In the genomic region with DNA sequence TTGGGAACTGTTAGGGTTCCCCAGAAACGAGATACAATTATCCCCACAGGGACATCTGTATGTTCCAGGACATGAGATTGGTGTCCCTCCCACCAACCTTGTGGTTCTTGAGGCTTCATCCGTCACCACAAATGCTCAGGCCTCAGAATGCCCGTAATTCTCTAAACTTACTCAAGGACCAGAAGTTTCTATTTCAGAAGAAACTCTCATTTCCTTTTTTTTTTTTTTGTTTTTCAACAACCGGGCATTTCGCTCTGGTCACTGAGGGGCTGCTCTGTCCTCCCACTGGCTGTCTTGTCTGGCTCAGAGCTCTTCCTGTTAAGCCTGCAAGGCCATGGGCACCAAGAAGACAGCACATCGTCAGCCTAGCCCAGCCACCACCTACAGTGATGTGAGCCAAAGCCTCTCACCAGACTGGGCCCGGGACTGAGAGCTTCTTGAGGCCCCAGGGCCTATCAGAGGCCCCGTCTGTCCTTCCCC, we compare ENCODE assay signal across 10 cellular contexts. TPM values are rescaled to one million over a fixed set of nuclear protein-coding genes. Genes with fewer than 3 reads are reported as not detected.
DNase-seq lines count a peak whose midpoint lies in the region; ATAC-seq and TF ChIP-seq lines count a peak whose summit lies in the region.
"Had no signal": no experiment of that assay in that cellular context is flagged by ENCODE, and none has a peak within 500 bp of the region (broad histone marks: within the 10 kb centered on the region; RNA-seq: fewer than 3 reads in every experiment).

No MANE protein-coding gene starts in this region.

- H3K27me3 ChIP-seq in sigmoid colon: no peaks in the 10 kb centered on the region

- no peak overlapping the region for H3K27ac ChIP-seq in sigmoid colon
- H3K27ac ChIP-seq in coronary artery: no peak overlapping the region
- H3K27ac ChIP-seq: VCaP had no signal

- TF ChIP-seq CTCF in sigmoid colon (IDR thresholded peaks at IDR 0.05) (no peak), coronary artery (IDR thresholded peaks at IDR 0.05) (no peak)

- peak; percentile 51 for ATAC-seq in GM19397 (IDR thresholded peaks at IDR 0.05; ENCODE audit: unreplicated experiment)
- peak; percentile 70 for ATAC-seq in HG03097 (IDR thresholded peaks at IDR 0.05; ENCODE audit: low FRiP score, unreplicated experiment)

- no peak for TF ChIP-seq POLR2A in sigmoid colon (IDR thresholded peaks at IDR 0.05)

- DNase-seq in CD1c-positive myeloid dendritic cell (ENCODE audit: extremely low spot score) (peak; percentile 93), UCSD-AML1 (lab: John Stamatoyannopoulos, UW; ENCODE audit: unreplicated experiment) (peak; percentile 51), sigmoid colon (no peak), coronary artery (ENCODE audit: low spot score) (no peak), SK-N-DZ (ENCODE audit: low spot score) (no peak), LoVo (ENCODE audit: low spot score) (no peak)
- DNase-seq: COR-L47 had no signal

- H3K4me1 ChIP-seq in sigmoid colon: peaks cover 0 to 20% (median 16%) of the 10 kb centered on the region in 4 donors

- H3K36me3 ChIP-seq in sigmoid colon: no peaks in the 10 kb centered on the region

- WGBS in sigmoid colon, 2 donors: 59 to 86% methylated on average over 8 of the region's 8 CpGs

- no peaks in the 10 kb centered on the region for H3K9me3 ChIP-seq in sigmoid colon

- intact Hi-C loops in sigmoid colon (cut with DNase I): no loop called here

- no peak for TF ChIP-seq EP300 in sigmoid colon (IDR thresholded peaks at IDR 0.05)

- H3K4me3 ChIP-seq in sigmoid colon: no peak overlapping the region
- H3K4me3 ChIP-seq in coronary artery: no peak overlapping the region

RNA-seq across cellular contexts. Expression of a gene that starts 36.2 kb away (rescaled TPM):
- 1 to 10 TPM in 3 of 4 donors, under 1 TPM in 1; 0.71 to 2.5 (median 1.5) TPM for total RNA-seq in sigmoid colon
- 10 to 100 TPM; 36.0 to 69.1 (median 60.5) TPM for polyA plus RNA-seq in sigmoid colon
- not detected in 2 replicates for polyA plus RNA-seq in SK-N-DZ (2014; cell fraction: cytosol; rRNA removed)
- polyA plus RNA-seq in SK-N-DZ (2014; cell fraction: nucleus; rRNA removed): not detected in 2 replicates

RNA-seq across cellular contexts. Expression of a gene that starts 48.9 kb away (rescaled TPM):
- 10 to 100 TPM; 45.3 to 79.2 (median 53.1) TPM for total RNA-seq in sigmoid colon
- polyA plus RNA-seq in sigmoid colon: 10 to 100 TPM in 2 of 3 donors, 1 to 10 TPM in 1; 6.5 to 44.8 (median 16.8) TPM
- polyA plus RNA-seq in SK-N-DZ (2014; cell fraction: cytosol; rRNA removed): 14.4 TPM in 2 replicates
- polyA plus RNA-seq in SK-N-DZ (2014; cell fraction: nucleus; rRNA removed): 45.6 and 46.2 TPM in 2 replicates

Comparison
In these comparisons a context has a peak if more than half of its experiments do, and no peak if none do; other contexts are left out.
1. DNase-seq: peak in CD1c-positive myeloid dendritic cell (single experiment) and UCSD-AML1 (single experiment); none in sigmoid colon (single experiment), coronary artery (single experiment), SK-N-DZ (single experiment) and LoVo (single experiment).